In the genomic region with DNA sequence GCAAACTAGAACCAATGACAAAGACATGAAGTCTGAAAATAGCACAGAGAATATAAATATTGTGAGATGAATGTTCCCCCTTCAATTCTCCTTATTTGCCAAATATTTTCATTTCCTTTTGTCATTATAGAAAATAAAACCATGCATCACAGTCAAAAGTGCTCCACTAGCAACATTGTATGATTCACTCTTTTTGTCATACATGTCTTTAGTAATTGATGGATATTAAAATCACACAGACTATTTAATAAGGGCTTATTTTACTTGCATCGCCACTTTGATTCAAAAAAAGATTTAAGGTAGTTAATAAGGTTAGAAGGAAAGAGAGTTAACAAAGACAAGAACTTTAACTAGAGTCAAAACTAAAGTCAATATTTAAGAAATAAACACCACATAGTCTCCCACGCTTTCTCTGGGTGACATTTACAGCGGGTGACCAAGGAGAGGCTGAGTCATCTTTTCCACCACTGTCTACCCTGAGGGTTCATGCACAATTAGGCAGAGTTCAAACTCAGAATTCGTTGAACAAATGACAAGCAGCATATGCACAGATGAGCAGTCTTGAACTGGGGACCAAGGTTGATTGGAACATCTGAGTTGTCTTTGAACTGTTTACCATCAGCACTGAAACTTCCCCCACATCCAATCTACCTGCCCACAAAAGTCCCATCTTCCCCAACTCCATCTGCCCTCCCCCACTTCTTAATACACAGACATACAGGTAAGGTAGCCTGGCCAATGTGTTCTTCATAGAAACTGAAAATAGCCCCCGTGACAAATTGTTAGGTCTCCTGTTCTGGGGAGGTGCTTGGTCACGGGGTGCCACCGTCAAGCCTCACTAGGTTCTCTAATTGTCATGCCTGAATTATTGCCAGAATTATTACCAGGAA, we compare ENCODE assay signal across 8 cellular contexts. TPM values are rescaled to one million over a fixed set of nuclear protein-coding genes. Genes with fewer than 3 reads are reported as not detected.
DNase-seq lines count a peak whose midpoint lies in the region; ATAC-seq lines count a peak whose summit lies in the region.

No MANE protein-coding gene starts in this region.

- ATAC-seq in HG03066 (IDR thresholded peaks at IDR 0.05; ENCODE audit: low read depth, unreplicated experiment): peak; percentile 98
- peak; percentile 97 to 98 for ATAC-seq in activated T-cell treated with anti-CD3 and anti-CD28 coated beads, Interleukin-2, amount 50 U/mL, for 4 hours

- H3K4me3 Mint-ChIP-seq in activated T-cell treated with anti-CD3 and anti-CD28 coated beads, Interleukin-2, amount 50 U/mL, for 4 hours: peak overlapping the region; percentile 32

- DNase-seq in DMS53 (lab: John Stamatoyannopoulos, UW) (peak; percentile 41), DMS53 treated with DMSO at 0.1 percent for 48 hours (lab: John Stamatoyannopoulos, UW; ENCODE audit: unreplicated experiment) (no peak), NOMO-1 (lab: John Stamatoyannopoulos, UW; ENCODE audit: unreplicated experiment in 2 of 2) (no peak), NCI-H187 (lab: John Stamatoyannopoulos, UW) (no peak), NCI-H82 treated with DMSO at 0.1 percent for 48 hours (lab: John Stamatoyannopoulos, UW; ENCODE audit: unreplicated experiment) (no peak)
- DNase-seq in activated T-cell treated with anti-CD3 and anti-CD28 coated beads, Interleukin-2, amount 50 U/mL, for 4 hours: no peak
- DNase-seq in stimulated activated CD4-positive, alpha-beta T cell treated with anti-CD3 and anti-CD28 coated beads, TNF-alpha, amount 100 ng/mL, for 24 hours (ENCODE audit: low read depth in 3 of 3): peak; percentile 33 to 50 (median 39)

- peaks cover 9% of the 10 kb centered on the region for H3K27me3 Mint-ChIP-seq in activated T-cell treated with anti-CD3 and anti-CD28 coated beads, Interleukin-2, amount 50 U/mL, for 4 hours (ENCODE audit: low read depth)

- H3K36me3 Mint-ChIP-seq in activated T-cell treated with anti-CD3 and anti-CD28 coated beads, Interleukin-2, amount 50 U/mL, for 4 hours (ENCODE audit: insufficient read depth): peaks cover 2% of the 10 kb centered on the region

- H3K9me3 Mint-ChIP-seq in activated T-cell treated with anti-CD3 and anti-CD28 coated beads, Interleukin-2, amount 50 U/mL, for 4 hours: peaks cover 3% of the 10 kb centered on the region

- peaks cover 16% of the 10 kb centered on the region for H3K4me1 Mint-ChIP-seq in activated T-cell treated with anti-CD3 and anti-CD28 coated beads, Interleukin-2, amount 50 U/mL, for 4 hours (ENCODE audit: low read depth)

RNA-seq across cellular contexts. Expression of gene C7orf25, which starts 42.5 kb away (rescaled TPM):
- total RNA-seq in activated T-cell treated with anti-CD3 and anti-CD28 coated beads, Interleukin-2, amount 50 U/mL, for 4 hours: 1 to 10 TPM; 1.5 to 3.0 (median 1.9) TPM

Comparison
In these comparisons a context has a peak if more than half of its experiments do, and no peak if none do; other contexts are left out.
1. DNase-seq: peak in DMS53 (single experiment) and stimulated activated CD4-positive, alpha-beta T cell treated with anti-CD3 and anti-CD28 coated beads, TNF-alpha, amount 100 ng/mL, for 24 hours (3 of 3); none in DMS53 treated with DMSO at 0.1 percent for 48 hours (single experiment), activated T-cell treated with anti-CD3 and anti-CD28 coated beads, Interleukin-2, amount 50 U/mL, for 4 hours (single experiment), NOMO-1 (0 of 2), NCI-H187 (0 of 2) and NCI-H82 treated with DMSO at 0.1 percent for 48 hours (single experiment).